11 cellular contexts compared by ENCODE assay signal in genomic region chr5:32024751-32025150, GRCh38.
DNase-seq lines count a peak whose midpoint lies in the region; ATAC-seq and TF ChIP-seq lines count a peak whose summit lies in the region.
"Had no signal": no experiment of that assay in that cellular context is flagged by ENCODE, and none has a peak within 500 bp of the region (broad histone marks: within the 10 kb centered on the region; RNA-seq: fewer than 3 reads in every experiment).

No MANE protein-coding gene starts in this region.

- ATAC-seq in HG02840 (IDR thresholded peaks at IDR 0.05; ENCODE audit: low FRiP score, unreplicated experiment) (no peak), GM19452 (IDR thresholded peaks at IDR 0.05; ENCODE audit: unreplicated experiment) (no peak)

- H3K9me3 Mint-ChIP-seq in endothelial cell (ENCODE audit: unreplicated experiment) (no peaks in the 10 kb centered on the region), osteocyte (ENCODE audit: unreplicated experiment) (no peaks in the 10 kb centered on the region)
- H3K9me3 Mint-ChIP-seq: CD4-positive, alpha-beta T cell had no signal

- TF ChIP-seq CTCF in endothelial cell (IDR thresholded peaks at IDR 0.05; ENCODE audit: unreplicated experiment) (no peak), osteocyte (IDR thresholded peaks at IDR 0.05) (no peak)

- DNase-seq in M059J (ENCODE audit: low read depth) (peak; percentile 73), endothelial cell (ENCODE audit: low spot score) (no peak), osteocyte (ENCODE audit: extremely low spot score, unreplicated experiment) (no peak)
- no peak for DNase-seq in activated CD8-positive, alpha-beta memory T cell treated with anti-CD3 and anti-CD28 coated beads for 24 hours
- DNase-seq: AML-193; Caco-2; CD4-positive, alpha-beta T cell; GDM1; GM23248 had no signal

- H3K27me3 Mint-ChIP-seq in endothelial cell (ENCODE audit: unreplicated experiment) (peaks cover 2% of the 10 kb centered on the region), osteocyte (ENCODE audit: unreplicated experiment) (no peaks in the 10 kb centered on the region)
- H3K27me3 Mint-ChIP-seq: CD4-positive, alpha-beta T cell had no signal

- H3K4me1 Mint-ChIP-seq in endothelial cell (ENCODE audit: unreplicated experiment) (peaks cover 47% of the 10 kb centered on the region), osteocyte (ENCODE audit: unreplicated experiment) (peaks cover 53% of the 10 kb centered on the region)

- H3K27ac Mint-ChIP-seq in endothelial cell (ENCODE audit: unreplicated experiment) (peak overlapping the region; percentile 11), osteocyte (ENCODE audit: unreplicated experiment) (no peak overlapping the region)
- H3K27ac Mint-ChIP-seq: CD4-positive, alpha-beta T cell had no signal

- H3K4me3 Mint-ChIP-seq in endothelial cell (ENCODE audit: unreplicated experiment): no peak overlapping the region
- peak overlapping the region; percentile 14 for H3K4me3 Mint-ChIP-seq in osteocyte (ENCODE audit: unreplicated experiment)
- H3K4me3 Mint-ChIP-seq: CD4-positive, alpha-beta T cell had no signal

- peaks cover 16% of the 10 kb centered on the region for H3K36me3 Mint-ChIP-seq in endothelial cell (ENCODE audit: low read depth, unreplicated experiment)
- no peaks in the 10 kb centered on the region for H3K36me3 Mint-ChIP-seq in osteocyte (ENCODE audit: unreplicated experiment)
